ENCODE assay signal across 18 cellular contexts in the genomic region with DNA sequence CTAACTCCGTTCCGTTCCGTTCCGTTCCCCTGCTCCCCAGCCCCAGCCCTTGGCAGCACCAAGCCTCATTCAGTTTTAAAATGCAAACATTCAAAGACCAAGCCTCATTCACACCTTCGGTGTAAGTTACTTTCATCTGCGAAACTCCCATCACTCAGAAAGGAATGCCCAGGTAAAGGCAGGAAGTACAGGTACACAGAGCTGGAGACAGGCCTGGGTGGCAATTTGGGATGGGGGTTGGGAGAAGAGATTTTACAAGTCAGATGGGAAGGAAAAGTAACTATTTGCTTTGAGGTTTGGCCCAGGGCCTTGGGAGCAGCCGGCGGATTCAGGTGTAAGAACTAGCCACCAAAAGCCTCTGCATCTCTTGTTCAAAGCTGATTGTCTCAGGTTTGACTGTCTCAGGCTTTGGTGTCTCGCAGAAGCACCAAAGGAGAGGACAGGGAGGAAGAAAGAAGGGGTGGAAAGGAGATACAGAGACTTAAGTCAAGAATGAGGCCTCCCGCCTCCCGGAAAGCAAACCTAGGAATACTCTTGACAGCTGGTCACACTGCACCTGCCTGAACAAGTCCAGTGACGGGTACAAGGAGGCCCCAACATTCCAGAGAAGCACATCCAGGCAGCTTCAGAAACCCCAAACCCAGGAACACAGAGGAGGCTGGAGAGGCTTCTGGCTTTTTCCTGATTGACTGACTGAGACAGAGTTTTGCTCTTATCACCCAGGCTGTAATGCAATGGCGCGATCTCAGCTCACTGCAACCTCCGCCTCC. TPM values are rescaled to one million over a fixed set of nuclear protein-coding genes. Genes with fewer than 3 reads are reported as not detected.
DNase-seq lines count a peak whose midpoint lies in the region; ATAC-seq, FAIRE-seq and TF ChIP-seq lines count a peak whose summit lies in the region.
"Had no signal": no experiment of that assay in that cellular context is flagged by ENCODE, and none has a peak within 500 bp of the region (broad histone marks: within the 10 kb centered on the region; RNA-seq: fewer than 3 reads in every experiment).

No MANE protein-coding gene starts in this region.

- peak overlapping the region in 1 of 2 experiments; percentile 41 for H3K18ac ChIP-seq in mesenchymal stem cell (ENCODE audit: low read depth in 1 of 2, low read length in 2 of 2)

- no peak for TF ChIP-seq POLR2A in uterus (IDR thresholded peaks at IDR 0.05)

- peak overlapping the region; percentile 7 for H4K8ac ChIP-seq in mesenchymal stem cell (ENCODE audit: low read length)

- TF ChIP-seq CTCF in bronchial epithelial cell (IDR thresholded peaks at IDR 0.05; ENCODE audit: insufficient read depth, low read length, severe bottlenecking): no peak
- TF ChIP-seq CTCF in uterus (IDR thresholded peaks at IDR 0.05): no peak
- no peak for TF ChIP-seq CTCF in natural killer cell (IDR thresholded peaks at IDR 0.05)

- peak overlapping the region; percentile 93 for H2AK5ac ChIP-seq in mesenchymal stem cell (ENCODE audit: low read length, severe bottlenecking)

- no peak overlapping the region for H3K14ac ChIP-seq in mesenchymal stem cell (ENCODE audit: low read length in 2 of 2)

- peaks cover 15% of the 10 kb centered on the region in 2 donors for H3K27me3 Mint-ChIP-seq in natural killer cell (ENCODE audit: low read depth in 2 of 2)

- H3K4me3 ChIP-seq in bronchial epithelial cell (ENCODE audit: low read depth, low read length) (no peak overlapping the region), mesenchymal stem cell (ENCODE audit: insufficient read depth in 1 of 2, low read depth in 1 of 2, low read length in 2 of 2) (no peak overlapping the region), uterus (no peak overlapping the region)
- H3K4me3 ChIP-seq: BLaER1 treated with 17β-estradiol and CSF1 and Interleukin-3, amounts not matched to agents 10 nM and 100 nM had no signal

- H3K4me2 ChIP-seq in mesenchymal stem cell (ENCODE audit: low read length, poor library complexity, severe bottlenecking): no peak overlapping the region
- H3K4me2 ChIP-seq: BLaER1 treated with 17β-estradiol and CSF1 and Interleukin-3, amounts not matched to agents 10 nM and 100 nM had no signal

- H3K36me3 ChIP-seq in bronchial epithelial cell (ENCODE audit: control insufficient read depth, insufficient read depth, low read length): peaks cover 6% of the 10 kb centered on the region
- H3K36me3 ChIP-seq in mesenchymal stem cell (ENCODE audit: control insufficient read depth in 1 of 2, insufficient read depth in 2 of 2, low read depth in 1 of 2, low read length in 2 of 2): peaks cover 0 to 13% of the 10 kb centered on the region in 2 experiments
- H3K36me3 ChIP-seq in uterus: no peaks in the 10 kb centered on the region

- DNase-seq in DMS 273 (lab: John Stamatoyannopoulos, UW; ENCODE audit: unreplicated experiment): peak; percentile 30
- no peak for DNase-seq in DMS 273 treated with DMSO at 0.1 percent for 48 hours (lab: John Stamatoyannopoulos, UW)
- peak; percentile 94 for DNase-seq in bronchial epithelial cell (ENCODE audit: low read depth)
- DNase-seq in mesenchymal stem cell: no peak
- no peak for DNase-seq in uterus
- no peak for DNase-seq in cortex of kidney (lab: John Stamatoyannopoulos, UW)
- DNase-seq in activated CD4-positive, alpha-beta T cell treated with anti-CD3 and anti-CD28 coated beads for 1 hour: no peak
- no peak for DNase-seq in natural killer cell
- DNase-seq: activated CD4-positive, CD25-positive, alpha-beta regulatory T cell; GOT3; left ventricle myocardium superior; NCI-H2081 treated with DMSO at 0.1 percent for 48 hours; NCI-H774; T-helper 1 cell had no signal

- no peak overlapping the region for H3K4me3 Mint-ChIP-seq in natural killer cell
- H3K4me3 Mint-ChIP-seq: natural killer cell treated with Interleukin-12 subunit alpha and Interleukin-12 subunit beta and Interleukin-15 and Interleukin-18, amount 100 ng/mL, for 72 hours had no signal

- WGBS in mesenchymal stem cell: 92% methylated on average over 15 of the region's 15 CpGs

- H3K4me1 Mint-ChIP-seq in natural killer cell: no peaks in the 10 kb centered on the region

- no peak overlapping the region for H4K91ac ChIP-seq in mesenchymal stem cell (ENCODE audit: low read length)

- peak overlapping the region in 1 of 2 experiments; percentile 54 for H3K4ac ChIP-seq in mesenchymal stem cell (ENCODE audit: low read depth in 1 of 2, low read length in 2 of 2)

- no peak overlapping the region for H2BK5ac ChIP-seq in mesenchymal stem cell (ENCODE audit: low read depth, low read length, poor library complexity, severe bottlenecking)

- H3K79me1 ChIP-seq in mesenchymal stem cell (replicated peaks; ENCODE audit: low read length, poor library complexity, severe bottlenecking): peaks cover 38% of the 10 kb centered on the region

- no peak overlapping the region for H3K23ac ChIP-seq in mesenchymal stem cell (ENCODE audit: low read length in 2 of 2)

- H3K27ac Mint-ChIP-seq in natural killer cell: no peak overlapping the region
- H3K27ac Mint-ChIP-seq: natural killer cell treated with Interleukin-12 subunit alpha and Interleukin-12 subunit beta and Interleukin-15 and Interleukin-18, amount 100 ng/mL, for 72 hours had no signal

- H3K9me3 Mint-ChIP-seq in natural killer cell: no peaks in the 10 kb centered on the region
- H3K9me3 Mint-ChIP-seq: natural killer cell treated with Interleukin-12 subunit alpha and Interleukin-12 subunit beta and Interleukin-15 and Interleukin-18, amount 100 ng/mL, for 72 hours had no signal

- ATAC-seq in natural killer cell: no peak
- ATAC-seq: HepG2; left ventricle myocardium superior; natural killer cell treated with Interleukin-12 subunit alpha and Interleukin-12 subunit beta and Interleukin-15 and Interleukin-18, amount 100 ng/mL, for 72 hours had no signal

- peak; percentile 93 for FAIRE-seq in bronchial epithelial cell (lab: Jason Lieb, UNC)
- FAIRE-seq: HepG2 had no signal

- peak overlapping the region in 1 of 2 experiments; percentile 67 for H2BK12ac ChIP-seq in mesenchymal stem cell (ENCODE audit: low read length in 2 of 2)

- peaks cover 34% of the 10 kb centered on the region for H3K4me1 ChIP-seq in mesenchymal stem cell (ENCODE audit: control insufficient read depth, insufficient read depth, low read depth, low read length)
- peaks cover 0 to 13% of the 10 kb centered on the region in 2 donors for H3K4me1 ChIP-seq in uterus

- H2BK15ac ChIP-seq in mesenchymal stem cell (ENCODE audit: low read depth, poor library complexity, severe bottlenecking): no peak overlapping the region

- no peaks in the 10 kb centered on the region for H3K36me3 Mint-ChIP-seq in natural killer cell
- H3K36me3 Mint-ChIP-seq: natural killer cell treated with Interleukin-12 subunit alpha and Interleukin-12 subunit beta and Interleukin-15 and Interleukin-18, amount 100 ng/mL, for 72 hours had no signal

- no peak overlapping the region for H3K27ac ChIP-seq in mesenchymal stem cell (ENCODE audit: low read length, poor library complexity, severe bottlenecking)
- H3K27ac ChIP-seq in uterus: peak overlapping the region; percentile 81 to 85
- H3K27ac ChIP-seq: 22Rv1; BLaER1 treated with 17β-estradiol and CSF1 and Interleukin-3, amounts not matched to agents 10 nM and 100 nM had no signal

- no peak overlapping the region for H2AFZ ChIP-seq in mesenchymal stem cell (ENCODE audit: low read depth, low read length)

- H3K27me3 ChIP-seq in bronchial epithelial cell (ENCODE audit: control insufficient read depth, insufficient read depth, low read length) (no peaks in the 10 kb centered on the region), mesenchymal stem cell (ENCODE audit: control insufficient read depth in 1 of 2, insufficient read depth in 1 of 2, low read length in 2 of 2) (no peaks in the 10 kb centered on the region), uterus (no peaks in the 10 kb centered on the region)
- H3K27me3 ChIP-seq: BLaER1 treated with 17β-estradiol and CSF1 and Interleukin-3, amounts not matched to agents 10 nM and 100 nM had no signal

- H3K9me3 ChIP-seq in mesenchymal stem cell (ENCODE audit: control insufficient read depth, low read length) (no peaks in the 10 kb centered on the region), uterus (no peaks in the 10 kb centered on the region)

- peak overlapping the region; percentile 1 for H2BK120ac ChIP-seq in mesenchymal stem cell (ENCODE audit: low read depth, low read length)

- intact Hi-C loops in uterus (cut with DNase I; ENCODE audit: low total_unique reads): no loop called here
- intact Hi-C loops in natural killer cell (cut with micrococcal nuclease): no loop called here

- no peak overlapping the region for H3K9ac ChIP-seq in mesenchymal stem cell (ENCODE audit: low read length)
- H3K9ac ChIP-seq: BLaER1 treated with 17β-estradiol and CSF1 and Interleukin-3, amounts not matched to agents 10 nM and 100 nM had no signal

RNA-seq across cellular contexts. Expression of gene NXN, which starts 54.7 kb away (rescaled TPM):
- total RNA-seq in bronchial epithelial cell (64.4 and 70.3 TPM in 2 replicates), uterus (10 to 100 TPM in 3 of 4 donors, 1 to 10 TPM in 1; 6.5 to 99.0 (median 49.9) TPM), natural killer cell (under 1 TPM in 2 of 3 donors, not detected in 1; 0.14 to 0.55 TPM)
- polyA plus RNA-seq in mesenchymal stem cell (2013, experiment 1 of 2): 83.3 TPM
- 82.4 TPM for polyA plus RNA-seq in mesenchymal stem cell (2013, experiment 2 of 2)

Comparison
In these comparisons a context has a peak if more than half of its experiments do, and no peak if none do; other contexts are left out.
1. DNase-seq: peak in DMS 273 (single experiment) and bronchial epithelial cell (single experiment); none in DMS 273 treated with DMSO at 0.1 percent for 48 hours (single experiment), mesenchymal stem cell (single experiment), uterus (0 of 2), cortex of kidney (single experiment), activated CD4-positive, alpha-beta T cell treated with anti-CD3 and anti-CD28 coated beads for 1 hour (single experiment) and natural killer cell (single experiment).
2. RNA of gene NXN, which starts 54.7 kb away (total RNA-seq): 6.5 to 99.0 TPM in uterus and 64.4 to 70.3 TPM in bronchial epithelial cell; 0.14 to 0.55 TPM in natural killer cell; every median in the first group is over 4 times any median in the second.